8 cellular contexts compared by ENCODE assay signal in genomic region chr17:47831934-47832327, GRCh38. TPM values are rescaled to one million over a fixed set of nuclear protein-coding genes. Genes with fewer than 3 reads are reported as not detected.
DNase-seq lines count a peak whose midpoint lies in the region; ATAC-seq, FAIRE-seq and TF ChIP-seq lines count a peak whose summit lies in the region.

No MANE protein-coding gene starts in this region.

- H3K4me3 ChIP-seq in right atrium auricular region (peak overlapping the region; percentile 68 to 85), smooth muscle cell (peak overlapping the region; percentile 74)

- POLR2A ChIA-PET in activated B cell treated with CpG ODN at 0.5 μM for 24 hours (lab: Charles Lee): interaction anchor here (0.6 to 3.1 kb wide), 15 partner anchors 9 to 217 kb away, joined by 3 to 53 read pairs (median 6); partner anchors contain the start of genes CDK5RAP3, KPNB1, NFE2L1 and OSBPL7

- H3K36me3 ChIP-seq in right atrium auricular region (peaks cover 22% of the 10 kb centered on the region), smooth muscle cell (ENCODE audit: low read depth) (no peaks in the 10 kb centered on the region)

- no peak overlapping the region for H2AFZ ChIP-seq in smooth muscle cell (ENCODE audit: low read depth)

- H3K27ac ChIP-seq in right atrium auricular region: no peak overlapping the region
- H3K27ac ChIP-seq in smooth muscle cell (ENCODE audit: low read depth): peak overlapping the region; percentile 20

- no peaks in the 10 kb centered on the region for H3K9me3 ChIP-seq in right atrium auricular region
- no peaks in the 10 kb centered on the region for H3K9me3 ChIP-seq in smooth muscle cell (replicated peaks; ENCODE audit: low read depth)

- WGBS in smooth muscle cell (ENCODE audit: low lambda C conversion rate): 23% methylated on average over 7 of the region's 7 CpGs

- no peak for DNase-seq in activated T-cell treated with anti-CD3 and anti-CD28 coated beads, Interleukin-2, amount 50 U/mL, for 4 hours
- DNase-seq in activated T-cell treated with anti-CD3 and anti-CD28 coated beads, Interleukin-2, amount 50 U/mL, for 48 hours: no peak
- DNase-seq in activated B cell treated with CpG ODN at 0.5 μM for 24 hours (no peak), right atrium auricular region (ENCODE audit: low spot score) (no peak), smooth muscle cell (lab: John Stamatoyannopoulos, UW; ENCODE audit: unreplicated experiment) (no peak), ACHN (no peak), D721Med (ENCODE audit: insufficient read length, low spot score) (no peak)

- in situ Hi-C loops in ACHN (cut with HindIII; ENCODE audit: low pct_ligation_motif_present, low pct_unique_long_range_greater_than_20kb, low sequenced_read_pairs): no loop called here

- H3K9ac ChIP-seq in smooth muscle cell (ENCODE audit: low read depth): peak overlapping the region; percentile 9

- ATAC-seq in activated T-cell treated with anti-CD3 and anti-CD28 coated beads, Interleukin-2, amount 50 U/mL, for 4 hours: peak in 1 of 2 donors; percentile 6
- peak; percentile 8 for ATAC-seq in activated B cell treated with CpG ODN at 0.5 μM for 24 hours (ENCODE audit: low read depth)
- ATAC-seq in GM18867 (IDR thresholded peaks at IDR 0.05; ENCODE audit: unreplicated experiment): no peak

- TF ChIP-seq CTCF in activated B cell treated with CpG ODN at 0.5 μM for 24 hours (IDR thresholded peaks at IDR 0.05): no peak
- no peak for TF ChIP-seq CTCF in right atrium auricular region (IDR thresholded peaks at IDR 0.05)
- TF ChIP-seq CTCF in smooth muscle cell (IDR thresholded peaks at IDR 0.05; ENCODE audit: borderline replicate concordance, insufficient read depth, poor library complexity, severe bottlenecking): no peak
- no peak for TF ChIP-seq CTCF in D721Med (IDR thresholded peaks at IDR 0.05; ENCODE audit: insufficient read depth, missing control alignments)

- H3K27me3 ChIP-seq in right atrium auricular region (no peaks in the 10 kb centered on the region), smooth muscle cell (ENCODE audit: low read depth) (no peaks in the 10 kb centered on the region)

- peaks cover 25% of the 10 kb centered on the region for H3K79me2 ChIP-seq in smooth muscle cell (ENCODE audit: low read depth)

- no peaks in the 10 kb centered on the region for H4K20me1 ChIP-seq in smooth muscle cell (ENCODE audit: low read depth)

- H3F3A ChIP-seq in smooth muscle cell (ENCODE audit: low read depth): no peaks in the 10 kb centered on the region

- intact Hi-C loops in activated B cell treated with CpG ODN at 0.5 μM for 24 hours (cut with micrococcal nuclease): loop anchor here (1.0 to 2.0 kb wide), 4 partner anchors 9 to 139 kb away; partner anchors contain the start of genes CDK5RAP3, OSBPL7 and SCRN2

- peak overlapping the region; percentile 100 for H3K4me3 Mint-ChIP-seq in activated T-cell treated with anti-CD3 and anti-CD28 coated beads, Interleukin-2, amount 50 U/mL, for 4 hours
- peak overlapping the region; percentile 96 for H3K4me3 Mint-ChIP-seq in activated B cell treated with CpG ODN at 0.5 μM for 24 hours

- peaks cover 0 to 17% of the 10 kb centered on the region in 2 donors for H3K4me1 ChIP-seq in right atrium auricular region
- peaks cover 5% of the 10 kb centered on the region for H3K4me1 ChIP-seq in smooth muscle cell (ENCODE audit: low read depth)

- H3K36me3 Mint-ChIP-seq in activated T-cell treated with anti-CD3 and anti-CD28 coated beads, Interleukin-2, amount 50 U/mL, for 4 hours (ENCODE audit: insufficient read depth): peaks cover 7% of the 10 kb centered on the region
- peaks cover 29% of the 10 kb centered on the region for H3K36me3 Mint-ChIP-seq in activated B cell treated with CpG ODN at 0.5 μM for 24 hours (ENCODE audit: low read depth)

- CTCF ChIA-PET in activated B cell treated with CpG ODN at 0.5 μM for 24 hours (lab: Charles Lee): interaction anchor here (1.1 to 1.2 kb wide), 2 partner anchors 10 to 58 kb away, joined by 4 to 5 read pairs; partner anchors contain the start of gene OSBPL7

- H3K27me3 Mint-ChIP-seq in activated T-cell treated with anti-CD3 and anti-CD28 coated beads, Interleukin-2, amount 50 U/mL, for 4 hours (ENCODE audit: low read depth): no peaks in the 10 kb centered on the region
- H3K27me3 Mint-ChIP-seq in activated B cell treated with CpG ODN at 0.5 μM for 24 hours: no peaks in the 10 kb centered on the region

- H3K4me2 ChIP-seq in smooth muscle cell: peak overlapping the region; percentile 88

- H3K27ac Mint-ChIP-seq in activated B cell treated with CpG ODN at 0.5 μM for 24 hours: peak overlapping the region; percentile 92

- no peak for FAIRE-seq in D721Med (lab: Jason Lieb, UNC)

- H3K9me3 Mint-ChIP-seq in activated T-cell treated with anti-CD3 and anti-CD28 coated beads, Interleukin-2, amount 50 U/mL, for 4 hours: no peaks in the 10 kb centered on the region
- no peaks in the 10 kb centered on the region for H3K9me3 Mint-ChIP-seq in activated B cell treated with CpG ODN at 0.5 μM for 24 hours

- H3K4me1 Mint-ChIP-seq in activated T-cell treated with anti-CD3 and anti-CD28 coated beads, Interleukin-2, amount 50 U/mL, for 4 hours (ENCODE audit: low read depth): peaks cover 58% of the 10 kb centered on the region
- peaks cover 29% of the 10 kb centered on the region for H3K4me1 Mint-ChIP-seq in activated B cell treated with CpG ODN at 0.5 μM for 24 hours

RNA-seq across cellular contexts. Expression of gene LRRC46, which starts 0.5 kb away (rescaled TPM):
- total RNA-seq in activated T-cell treated with anti-CD3 and anti-CD28 coated beads, Interleukin-2, amount 50 U/mL, for 4 hours: under 1 TPM; 0.27 to 0.63 (median 0.29) TPM
- 1.5 and 1.9 TPM in 2 replicates for total RNA-seq in activated B cell treated with CpG ODN at 0.5 μM for 24 hours
- total RNA-seq in right atrium auricular region: under 1 TPM in 1 of 2 donors, not detected in 1; 0.59 TPM
- not detected in 2 replicates for total RNA-seq in smooth muscle cell
- polyA plus RNA-seq in smooth muscle cell: 0.26 and 1.2 TPM in 2 replicates

RNA-seq across cellular contexts. Expression of gene MRPL10, which starts 0.6 kb away (rescaled TPM):
- total RNA-seq in activated T-cell treated with anti-CD3 and anti-CD28 coated beads, Interleukin-2, amount 50 U/mL, for 4 hours: 10 to 100 TPM; 56.6 to 62.1 (median 58.6) TPM
- 36.4 and 37.4 TPM in 2 replicates for total RNA-seq in activated B cell treated with CpG ODN at 0.5 μM for 24 hours
- 10 to 100 TPM; 51.8 to 61.3 TPM for total RNA-seq in right atrium auricular region
- 24.0 and 30.4 TPM in 2 replicates for total RNA-seq in smooth muscle cell
- 36.6 and 40.4 TPM in 2 replicates for polyA plus RNA-seq in smooth muscle cell

RNA-seq across cellular contexts. Expression of gene SCRN2, which starts 9.1 kb away (rescaled TPM):
- 10 to 100 TPM; 13.9 to 15.6 (median 14.5) TPM for total RNA-seq in activated T-cell treated with anti-CD3 and anti-CD28 coated beads, Interleukin-2, amount 50 U/mL, for 4 hours
- total RNA-seq in activated B cell treated with CpG ODN at 0.5 μM for 24 hours (32.1 and 36.3 TPM in 2 replicates), right atrium auricular region (10 to 100 TPM; 28.5 to 37.1 TPM), smooth muscle cell (16.0 and 18.6 TPM in 2 replicates)
- polyA plus RNA-seq in smooth muscle cell: 45.0 and 49.4 TPM in 2 replicates

RNA-seq across cellular contexts. Expression of gene OSBPL7, which starts 10.3 kb away (rescaled TPM):
- total RNA-seq in activated T-cell treated with anti-CD3 and anti-CD28 coated beads, Interleukin-2, amount 50 U/mL, for 4 hours: 1 to 10 TPM; 8.1 to 9.3 (median 9.0) TPM
- total RNA-seq in activated B cell treated with CpG ODN at 0.5 μM for 24 hours (28.8 and 34.4 TPM in 2 replicates), right atrium auricular region (1 to 10 TPM; 2.3 to 3.6 TPM), smooth muscle cell (3.7 and 9.2 TPM in 2 replicates)
- polyA plus RNA-seq in smooth muscle cell: 6.3 and 8.4 TPM in 2 replicates

RNA-seq across cellular contexts. Expression of gene SP6, which starts 19.0 kb away (rescaled TPM):
- under 1 TPM; 0.05 to 0.08 (median 0.05) TPM for total RNA-seq in activated T-cell treated with anti-CD3 and anti-CD28 coated beads, Interleukin-2, amount 50 U/mL, for 4 hours
- 0.09 TPM in 1 of 2 replicates, not detected in the other for total RNA-seq in activated B cell treated with CpG ODN at 0.5 μM for 24 hours
- 1 to 10 TPM in 1 of 2 donors, not detected in 1; 2.7 TPM for total RNA-seq in right atrium auricular region
- 9.3 and 9.8 TPM in 2 replicates for total RNA-seq in smooth muscle cell
- polyA plus RNA-seq in smooth muscle cell: 10.7 and 13.1 TPM in 2 replicates
